ENCODE assay signal across 12 cellular contexts in genomic region chr5:81854485-81854884, GRCh38.
DNase-seq lines count a peak whose midpoint lies in the region; ATAC-seq and TF ChIP-seq lines count a peak whose summit lies in the region.
"Had no signal": no experiment of that assay in that cellular context is flagged by ENCODE, and none has a peak within 500 bp of the region (broad histone marks: within the 10 kb centered on the region; RNA-seq: fewer than 3 reads in every experiment).

No MANE protein-coding gene starts in this region.

- H3K4me1 ChIP-seq in gastrocnemius medialis, result peaks cover 66 to 68% of the 10 kb centered on the region in 2 donors

- H3K36me3 ChIP-seq in gastrocnemius medialis, result no peaks in the 10 kb centered on the region
- H3K36me3 ChIP-seq: thyroid gland had no signal

- in situ Hi-C loops in gastrocnemius medialis (cut with MboI; ENCODE audit: low sequenced_read_pairs in 4 of 4), result loop anchor here in 3 of 4 donors (5.0 to 25.0 kb wide), 4 partner anchors 67 to 350 kb away; partner anchors contain the start of gene SSBP2 (in 2 of the 3)

- H3K27ac ChIP-seq in gastrocnemius medialis, result peak overlapping the region; percentile 24 to 66 (median 60)

- TF ChIP-seq POLR2A in gastrocnemius medialis (IDR thresholded peaks at IDR 0.05), result no peak

- no peak overlapping the region for H3K4me3 ChIP-seq in epithelial cell of esophagus (ENCODE audit: low read length)
- no peak overlapping the region for H3K4me3 ChIP-seq in gastrocnemius medialis
- H3K4me3 ChIP-seq: thyroid gland had no signal

- DNase-seq in NCI-H510A treated with DMSO at 0.1 percent for 48 hours (lab: John Stamatoyannopoulos, UW) (peak; percentile 28), NCI-H510A (lab: John Stamatoyannopoulos, UW) (no peak), NCI-H1694 treated with DMSO at 0.1 percent for 48 hours (lab: John Stamatoyannopoulos, UW) (peak; percentile 72), epithelial cell of esophagus (ENCODE audit: low read depth) (no peak), gastrocnemius medialis (no peak), islet precursor cell (no peak)
- DNase-seq: ACHN; naive thymus-derived CD8-positive, alpha-beta T cell; stimulated activated CD4-positive, alpha-beta T cell treated with anti-CD3 and anti-CD28 coated beads, Interleukin-4, amount 100 ng/mL, for 4 hours; thyroid gland had no signal

- no peaks in the 10 kb centered on the region for H3K27me3 ChIP-seq in gastrocnemius medialis
- H3K27me3 ChIP-seq: thyroid gland had no signal

- intact Hi-C loops in gastrocnemius medialis (cut with DNase I; ENCODE audit: low total_unique reads), result loop anchor here (5.0 kb wide), 2 partner anchors 427 to 607 kb away; no protein-coding TSS in a partner anchor

- ATAC-seq in gastrocnemius medialis, result no peak
- ATAC-seq in HG02870 (IDR thresholded peaks at IDR 0.05; ENCODE audit: unreplicated experiment), result no peak
- no peak for ATAC-seq in HG02759 (IDR thresholded peaks at IDR 0.05; ENCODE audit: unreplicated experiment)
- ATAC-seq: naive thymus-derived CD8-positive, alpha-beta T cell had no signal

- H3K9me3 ChIP-seq in gastrocnemius medialis, result no peaks in the 10 kb centered on the region
- H3K9me3 ChIP-seq: thyroid gland had no signal

- peak; percentile 26 for TF ChIP-seq CTCF in epithelial cell of esophagus (IDR thresholded peaks at IDR 0.05; ENCODE audit: insufficient read depth, low read depth, low read length, missing control alignments)
- TF ChIP-seq CTCF in gastrocnemius medialis (IDR thresholded peaks at IDR 0.05 in 4 of 5, conservative IDR thresholded peaks at IDR 0.05 in 1 of 5), result peak in 3 of 5 experiments; percentile 19 to 46 (median 20)

Comparison
In these comparisons a context has a peak if more than half of its experiments do, and no peak if none do; other contexts are left out.
1. DNase-seq: peak in NCI-H510A treated with DMSO at 0.1 percent for 48 hours (single experiment) and NCI-H1694 treated with DMSO at 0.1 percent for 48 hours (single experiment); none in NCI-H510A (single experiment), epithelial cell of esophagus (single experiment), gastrocnemius medialis (0 of 2) and islet precursor cell (single experiment).